9 cellular contexts compared by ENCODE assay signal in genomic region chr5:56737002-56737621, GRCh38.
DNase-seq lines count a peak whose midpoint lies in the region; TF ChIP-seq lines count a peak whose summit lies in the region.
"Had no signal": no experiment of that assay in that cellular context is flagged by ENCODE, and none has a peak within 500 bp of the region (broad histone marks: within the 10 kb centered on the region; RNA-seq: fewer than 3 reads in every experiment).

No MANE protein-coding gene starts in this region.

- no peak for DNase-seq in CD8-positive, alpha-beta memory T cell
- DNase-seq in M059J (ENCODE audit: low read depth): peak; percentile 54
- no peak for DNase-seq in mesothelial cell of epicardium (ENCODE audit: low spot score in 2 of 2, unreplicated experiment in 2 of 2)
- DNase-seq in NCI-H1105 (lab: John Stamatoyannopoulos, UW): no peak
- no peak for DNase-seq in NCI-H2171 treated with DMSO at 0.1 percent for 48 hours (lab: John Stamatoyannopoulos, UW)
- no peak for DNase-seq in NK-92 treated with Interleukin-12 subunit alpha and Interleukin-12 subunit beta, amount 100 ng/mL, for 24 hours (lab: John Stamatoyannopoulos, UW)
- DNase-seq in NCI-H187 treated with DMSO at 0.1 percent for 48 hours (lab: John Stamatoyannopoulos, UW): no peak

- H3K36me3 ChIP-seq in CD8-positive, alpha-beta memory T cell (ENCODE audit: insufficient read depth, low read length): no peaks in the 10 kb centered on the region

- peaks cover 27 to 46% (median 34%) of the 10 kb centered on the region in 3 donors for H3K4me1 Mint-ChIP-seq in CD8-positive, alpha-beta memory T cell
- H3K4me1 Mint-ChIP-seq in activated naive CD4-positive, alpha-beta T cell treated with anti-CD3 and anti-CD28 coated beads, Interleukin-2, amount 50 U/mL, for 24 hours: peaks cover 57% of the 10 kb centered on the region
- H3K4me1 Mint-ChIP-seq in mesothelial cell of epicardium: peaks cover 56% of the 10 kb centered on the region

- CTCF ChIA-PET in CD8-positive, alpha-beta memory T cell (lab: Charles Lee): interaction anchor here (1.0 kb wide), 1 partner anchor 466 kb away, joined by 3 read pairs; no protein-coding TSS in a partner anchor

- no peak for TF ChIP-seq CTCF in mesothelial cell of epicardium (IDR thresholded peaks at IDR 0.05; ENCODE audit: unreplicated experiment)

- no peaks in the 10 kb centered on the region for H3K27me3 Mint-ChIP-seq in CD8-positive, alpha-beta memory T cell
- H3K27me3 Mint-ChIP-seq in activated naive CD4-positive, alpha-beta T cell treated with anti-CD3 and anti-CD28 coated beads, Interleukin-2, amount 50 U/mL, for 24 hours: no peaks in the 10 kb centered on the region
- H3K27me3 Mint-ChIP-seq in mesothelial cell of epicardium (ENCODE audit: low read depth): no peaks in the 10 kb centered on the region

- peak overlapping the region; percentile 8 to 87 (median 57) for H3K27ac Mint-ChIP-seq in CD8-positive, alpha-beta memory T cell
- peak overlapping the region; percentile 76 for H3K27ac Mint-ChIP-seq in activated naive CD4-positive, alpha-beta T cell treated with anti-CD3 and anti-CD28 coated beads, Interleukin-2, amount 50 U/mL, for 24 hours
- H3K27ac Mint-ChIP-seq in mesothelial cell of epicardium: peak overlapping the region; percentile 45

- peaks cover 50% of the 10 kb centered on the region for H3K4me1 ChIP-seq in CD8-positive, alpha-beta memory T cell (ENCODE audit: insufficient read depth, low read length)

- peak overlapping the region in 3 of 7 donors; percentile 15 to 18 (median 15) for H3K4me3 Mint-ChIP-seq in CD8-positive, alpha-beta memory T cell
- peak overlapping the region; percentile 1 for H3K4me3 Mint-ChIP-seq in activated naive CD4-positive, alpha-beta T cell treated with anti-CD3 and anti-CD28 coated beads, Interleukin-2, amount 50 U/mL, for 24 hours
- no peak overlapping the region for H3K4me3 Mint-ChIP-seq in mesothelial cell of epicardium

- H3K9me3 Mint-ChIP-seq in CD8-positive, alpha-beta memory T cell: no peaks in the 10 kb centered on the region
- no peaks in the 10 kb centered on the region for H3K9me3 Mint-ChIP-seq in activated naive CD4-positive, alpha-beta T cell treated with anti-CD3 and anti-CD28 coated beads, Interleukin-2, amount 50 U/mL, for 24 hours
- no peaks in the 10 kb centered on the region for H3K9me3 Mint-ChIP-seq in mesothelial cell of epicardium

- POLR2A ChIA-PET in CD8-positive, alpha-beta memory T cell (lab: Charles Lee): interaction anchor here (0.6 to 0.7 kb wide), 2 partner anchors 67 to 98 kb away, joined by 3 read pairs; no protein-coding TSS in a partner anchor

- H3K36me3 Mint-ChIP-seq in CD8-positive, alpha-beta memory T cell: no peaks in the 10 kb centered on the region
- no peaks in the 10 kb centered on the region for H3K36me3 Mint-ChIP-seq in activated naive CD4-positive, alpha-beta T cell treated with anti-CD3 and anti-CD28 coated beads, Interleukin-2, amount 50 U/mL, for 24 hours
- H3K36me3 Mint-ChIP-seq in mesothelial cell of epicardium: no peaks in the 10 kb centered on the region

- no peaks in the 10 kb centered on the region for H3K9me3 ChIP-seq in CD8-positive, alpha-beta memory T cell (ENCODE audit: low read length)

- H3K27ac ChIP-seq in CD8-positive, alpha-beta memory T cell (ENCODE audit: low read depth, low read length): no peak overlapping the region
- H3K27ac ChIP-seq: SK-N-MC had no signal

- no peaks in the 10 kb centered on the region for H3K27me3 ChIP-seq in CD8-positive, alpha-beta memory T cell (ENCODE audit: insufficient read depth, low read length, poor library complexity, severe bottlenecking)

- H3K4me3 ChIP-seq in CD8-positive, alpha-beta memory T cell (ENCODE audit: low read length): no peak overlapping the region
- H3K4me3 ChIP-seq: SK-N-MC had no signal
